In the genomic region with DNA sequence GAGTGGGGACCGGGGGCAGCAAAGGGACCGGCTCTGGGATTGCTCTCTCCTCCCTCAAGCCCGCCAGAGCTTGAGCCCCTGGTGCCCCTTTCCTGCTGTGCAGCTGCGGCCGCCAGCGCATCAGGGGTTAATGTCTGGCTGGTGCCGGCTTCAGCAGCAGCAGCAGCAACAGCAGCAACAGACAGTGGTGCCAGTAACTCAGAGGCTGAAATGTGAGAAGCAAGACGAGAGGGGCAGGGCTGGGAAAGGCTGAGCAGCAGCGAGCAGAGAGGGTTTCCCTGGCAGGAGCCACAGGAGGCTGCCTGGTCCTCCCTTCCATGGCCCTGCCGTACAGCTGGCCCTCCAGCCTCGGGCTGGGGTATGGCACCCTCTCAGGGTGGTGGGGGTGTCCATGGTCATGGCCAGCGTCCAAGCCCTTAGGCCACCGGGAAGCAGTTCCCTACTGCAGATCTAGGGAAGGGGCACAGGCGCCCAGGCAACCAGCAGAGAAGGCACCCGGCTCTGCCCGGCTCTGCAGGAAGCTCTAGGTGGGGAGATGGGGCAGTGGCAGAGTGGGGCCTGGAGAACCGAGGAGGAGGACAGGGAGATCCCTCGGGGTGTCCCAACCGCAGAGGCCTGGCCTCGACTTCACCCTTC, we compare ENCODE assay signal across 8 cellular contexts. TPM values are rescaled to one million over a fixed set of nuclear protein-coding genes. Genes with fewer than 3 reads are reported as not detected.
DNase-seq lines count a peak whose midpoint lies in the region; ATAC-seq and TF ChIP-seq lines count a peak whose summit lies in the region.

No MANE protein-coding gene starts in this region.

- H3K27ac ChIP-seq in AG04450 (ENCODE audit: low read depth, low read length) = peak overlapping the region; percentile 48
- H3K27ac ChIP-seq in ascending aorta = peak overlapping the region; percentile 68 to 84
- peak overlapping the region; percentile 39 for H3K27ac ChIP-seq in thymus (ENCODE audit: low read depth)

- POLR2A ChIA-PET in AG04450 (lab: Yijun Ruan, JAX) = interaction anchor here (0.5 to 1.3 kb wide), 3 partner anchors 20 to 342 kb away, joined by 3 to 6 read pairs (median 3); a partner anchor contains a TSS

- WGBS in thymus = 30% methylated on average over 20 of the region's 20 CpGs

- no peaks in the 10 kb centered on the region for H3K9me3 ChIP-seq in AG04450 (ENCODE audit: control insufficient read depth, insufficient read depth, low read length)
- H3K9me3 ChIP-seq in MG63 = no peaks in the 10 kb centered on the region
- no peaks in the 10 kb centered on the region for H3K9me3 ChIP-seq in ascending aorta
- H3K9me3 ChIP-seq in thymus (ENCODE audit: control insufficient read depth) = no peaks in the 10 kb centered on the region

- intact Hi-C loops in ascending aorta (cut with DNase I) = no loop called here

- peaks cover 9% of the 10 kb centered on the region; the same call in 1 of the 2 replicates for H3K36me3 ChIP-seq in MG63
- no peaks in the 10 kb centered on the region for H3K36me3 ChIP-seq in ascending aorta
- no peaks in the 10 kb centered on the region for H3K36me3 ChIP-seq in thymus (ENCODE audit: control insufficient read depth, insufficient read depth)

- ATAC-seq in stimulated activated naive CD8-positive, alpha-beta T cell treated with anti-CD3 and anti-CD28 coated beads, Interleukin-15, Interleukin-2, amounts not matched to agents 100 U/mL and 50 U/mL, for 24 hours = no peak

- TF ChIP-seq CTCF in AG04450 (IDR thresholded peaks at IDR 0.05; ENCODE audit: low read depth, low read length) = no peak
- no peak for TF ChIP-seq CTCF in ascending aorta (IDR thresholded peaks at IDR 0.05)

- CTCF ChIA-PET in AG04450 (lab: Charles Lee) = no interaction called here

- DNase-seq in AG04450 (ENCODE audit: low read depth, low spot score) = no peak
- peak; percentile 87 for DNase-seq in MG63
- peak in 1 of 2 donors; percentile 82 for DNase-seq in ascending aorta (ENCODE audit: low spot score in 2 of 2)
- DNase-seq in iPS-NIHi7 (ENCODE audit: extremely low spot score) = peak; percentile 74
- DNase-seq in activated CD4-positive, alpha-beta T cell treated with anti-CD3 and anti-CD28 coated beads, Interleukin-2, amount 50 U/mL, for 48 hours = no peak
- no peak for DNase-seq in NCI-H1930 (lab: John Stamatoyannopoulos, UW)
- no peak for DNase-seq in stimulated activated naive CD8-positive, alpha-beta T cell treated with anti-CD3 and anti-CD28 coated beads, Interleukin-15, Interleukin-2, amounts not matched to agents 100 U/mL and 50 U/mL, for 24 hours

- H3K4me3 ChIP-seq in AG04450 (ENCODE audit: low read depth, low read length) (peak overlapping the region; percentile 39), MG63 (no peak overlapping the region; the same call in 1 of the 2 replicates), ascending aorta (peak overlapping the region in 1 of 2 donors; percentile 3), thymus (ENCODE audit: low read length) (no peak overlapping the region)

- no peaks in the 10 kb centered on the region for H3K27me3 ChIP-seq in AG04450 (ENCODE audit: control insufficient read depth, insufficient read depth, low read length)
- H3K27me3 ChIP-seq in MG63 = no peaks in the 10 kb centered on the region
- no peaks in the 10 kb centered on the region for H3K27me3 ChIP-seq in ascending aorta
- H3K27me3 ChIP-seq in thymus (ENCODE audit: control insufficient read depth, insufficient read depth) = no peaks in the 10 kb centered on the region

- H3K4me1 ChIP-seq in ascending aorta (peaks cover 3 to 26% of the 10 kb centered on the region in 2 donors), thymus (ENCODE audit: control insufficient read depth, insufficient read depth, low read length) (peaks cover 4% of the 10 kb centered on the region)

RNA-seq across cellular contexts. Expression of a gene that starts 21.1 kb away (rescaled TPM):
- polyA plus RNA-seq in AG04450 (2011; rRNA removed) (2.9 and 3.9 TPM in 2 replicates), thymus (8.7 TPM)
- polyA minus RNA-seq in AG04450 (2011; rRNA and poly(A)+ RNA removed) = 17.8 and 32.9 TPM in 2 replicates
- 28.5 and 42.2 TPM in 2 replicates for total RNA-seq in MG63 (2014; rRNA removed; shearing (Covaris generic); ENCODE audit: low replicate concordance)
- total RNA-seq in ascending aorta = 5.3 TPM

RNA-seq across cellular contexts. Expression of a gene that starts 21.9 kb away (rescaled TPM):
- polyA plus RNA-seq in AG04450 (2011; rRNA removed) (2.2 and 2.9 TPM in 2 replicates), thymus (3.0 TPM)
- 3.1 and 3.4 TPM in 2 replicates for polyA minus RNA-seq in AG04450 (2011; rRNA and poly(A)+ RNA removed)
- total RNA-seq in MG63 (2014; rRNA removed; shearing (Covaris generic); ENCODE audit: low replicate concordance) = 0.22 and 2.1 TPM in 2 replicates
- 16.8 TPM for total RNA-seq in ascending aorta

RNA-seq across cellular contexts. Expression of a gene that starts 52.1 kb away (rescaled TPM):
- polyA plus RNA-seq in AG04450 (2011; rRNA removed) (0.05 TPM in 2 replicates), thymus (1.1 TPM)
- 0.09 and 0.14 TPM in 2 replicates for polyA minus RNA-seq in AG04450 (2011; rRNA and poly(A)+ RNA removed)
- 0.03 TPM in 1 of 2 replicates, not detected in the other for total RNA-seq in MG63 (2014; rRNA removed; shearing (Covaris generic); ENCODE audit: low replicate concordance)
- total RNA-seq in ascending aorta = 15.6 TPM

RNA-seq across cellular contexts. Expression of a gene that starts 57.2 kb away (rescaled TPM):
- 18.4 and 23.8 TPM in 2 replicates for polyA plus RNA-seq in AG04450 (2011; rRNA removed)
- 5.6 and 8.6 TPM in 2 replicates for polyA minus RNA-seq in AG04450 (2011; rRNA and poly(A)+ RNA removed)
- total RNA-seq in MG63 (2014; rRNA removed; shearing (Covaris generic); ENCODE audit: low replicate concordance) = 84.1 and 105 TPM in 2 replicates
- total RNA-seq in ascending aorta = 26.6 TPM
- polyA plus RNA-seq in thymus = 86.9 TPM

Comparison
In these comparisons a context has a peak if more than half of its experiments do, and no peak if none do; other contexts are left out.
1. DNase-seq: peak in MG63 (single experiment) and iPS-NIHi7 (single experiment); none in AG04450 (single experiment), activated CD4-positive, alpha-beta T cell treated with anti-CD3 and anti-CD28 coated beads, Interleukin-2, amount 50 U/mL, for 48 hours (0 of 2), NCI-H1930 (0 of 2) and stimulated activated naive CD8-positive, alpha-beta T cell treated with anti-CD3 and anti-CD28 coated beads, Interleukin-15, Interleukin-2, amounts not matched to agents 100 U/mL and 50 U/mL, for 24 hours (single experiment).
2. RNA of a gene that starts 52.1 kb away (total RNA-seq): 15.6 TPM in ascending aorta (single experiment); 0.03 TPM in MG63; every median in the first group is over 10 times any median in the second.
3. Peak in every context shown above with its lines, with median percentiles within 50 percentile points of each other: H3K27ac ChIP-seq.